In genomic region chr2:30115141-30115980, GRCh38 we compare ENCODE assay signal across 8 cellular contexts. TPM values are rescaled to one million over a fixed set of nuclear protein-coding genes. Genes with fewer than 3 reads are reported as not detected.
DNase-seq lines count a peak whose midpoint lies in the region; ATAC-seq, FAIRE-seq and TF ChIP-seq lines count a peak whose summit lies in the region.

No MANE protein-coding gene starts in this region.

- H3K4me2 ChIP-seq in GM23338 (no peak overlapping the region), HepG2 (ENCODE audit: low read depth, low read length) (peak overlapping the region; percentile 2; the same call in 1 of the 2 replicates)

- no peaks in the 10 kb centered on the region for H3F3A ChIP-seq in GM23338 (replicated peaks; ENCODE audit: low read depth)

- peak; percentile 94 for ATAC-seq in GM23338
- ATAC-seq in HepG2 = peak; percentile 88
- ATAC-seq in HG03095 (IDR thresholded peaks at IDR 0.05; ENCODE audit: unreplicated experiment) = no peak

- no peaks in the 10 kb centered on the region for H3K27me3 Mint-ChIP-seq in GM23338 (ENCODE audit: insufficient read depth, low read depth, poor library complexity)

- no peak overlapping the region for H3K4me3 Mint-ChIP-seq in GM23338

- H3K9me3 ChIP-seq in HepG2 (ENCODE audit: low read length) = no peaks in the 10 kb centered on the region

- H3K9me2 ChIP-seq in GM23338 (ENCODE audit: insufficient read depth) = no peaks in the 10 kb centered on the region

- CTCF ChIA-PET in HepG2 (lab: Yijun Ruan, JAX; ENCODE audit: low intra/inter-chr PET ratio, low total read pairs) = interaction anchor here (1.1 to 4.4 kb wide), 3 partner anchors 23 to 903 kb away, joined by 4 to 106 read pairs (median 6); no protein-coding TSS in a partner anchor

- intact Hi-C loops in HepG2 (cut with micrococcal nuclease; ENCODE audit: unreplicated experiment) = loop anchor here (1.0 to 5.0 kb wide), 3 partner anchors 24 to 192 kb away; no protein-coding TSS in a partner anchor

- peak overlapping the region; percentile 72 for H2AFZ ChIP-seq in GM23338
- H2AFZ ChIP-seq in HepG2 (ENCODE audit: low read length) = no peak overlapping the region

- POLR2A ChIA-PET in HepG2 (lab: Yijun Ruan, JAX) = no interaction called here

- H3K4me1 Mint-ChIP-seq in GM23338 = peaks cover 13% of the 10 kb centered on the region

- no peak overlapping the region for H3K27ac Mint-ChIP-seq in GM23338

- no peaks in the 10 kb centered on the region for H3K9me3 Mint-ChIP-seq in GM23338

- in situ Hi-C loops in HepG2 (cut with HindIII; ENCODE audit: extremely low pct_ligation_motif_present, low pct_unique_long_range_greater_than_20kb) = loop anchor here (5.0 kb wide), 1 partner anchor 33 kb away; no protein-coding TSS in a partner anchor

- H4K20me1 ChIP-seq in GM23338 (replicated peaks; ENCODE audit: insufficient read depth) (no peaks in the 10 kb centered on the region), HepG2 (ENCODE audit: insufficient read depth, low read length) (no peaks in the 10 kb centered on the region)

- H3K27ac ChIP-seq in C4-2B = no peak overlapping the region
- H3K27ac ChIP-seq in GM23338 (ENCODE audit: low read depth) = peak overlapping the region; percentile 46; the same call in 1 of the 2 replicates
- H3K27ac ChIP-seq in HepG2 (ENCODE audit: extremely low read length, insufficient read depth, low read length) = no peak overlapping the region

- H3K79me2 ChIP-seq in GM23338 (replicated peaks; ENCODE audit: insufficient read depth) (no peaks in the 10 kb centered on the region), HepG2 (ENCODE audit: insufficient read depth, low read length) (no peaks in the 10 kb centered on the region)

- 33% methylated on average over 19 of the region's 19 CpGs for WGBS in HepG2 (ENCODE audit: low lambda C conversion rate)

- H3K27me3 ChIP-seq in GM23338 (ENCODE audit: insufficient read depth) = no peaks in the 10 kb centered on the region
- peaks cover 0 to 14% of the 10 kb centered on the region in 2 experiments; a peak in 3 of 5 replicates for H3K27me3 ChIP-seq in HepG2 (ENCODE audit: control insufficient read depth in 1 of 2, insufficient read depth in 2 of 2, low read length in 2 of 2)

- DNase-seq in GM23338 (ENCODE audit: low spot score) (peak; percentile 90), NCI-H2227 treated with DMSO at 0.1 percent for 48 hours (lab: John Stamatoyannopoulos, UW) (peak; percentile 77), dedifferentiated amniotic fluid mesenchymal stem cell (ENCODE audit: extremely low spot score) (peak; percentile 83), HepG2 (ENCODE audit: low spot score) (peak; percentile 77)
- DNase-seq in activated CD4-positive, alpha-beta T cell treated with anti-CD3 and anti-CD28 coated beads for 4 hours = peak; percentile 27 to 57
- peak; percentile 54 to 66 for DNase-seq in stimulated activated CD4-positive, alpha-beta T cell treated with anti-CD3 and anti-CD28 coated beads, Interleukin-4, amount 100 ng/mL, for 48 hours (ENCODE audit: low read depth in 2 of 2)

- no peak for TF ChIP-seq POLR2A in HepG2 (IDR thresholded peaks at IDR 0.05; ENCODE audit: insufficient read depth in 1 of 2, low read depth in 2 of 2, low read length in 2 of 2)

- BruUV-seq in HepG2 (replicated peaks; lab: Mats Ljungman, UMichigan) = no TSS peak

- TF ChIP-seq RAD21 in HepG2 (CRISPR knock-in tag; IDR thresholded peaks at IDR 0.05) = peak; percentile 92

- TF ChIP-seq CTCF in C4-2B (conservative IDR thresholded peaks at IDR 0.05) = peak; percentile 91
- peak; percentile 90 to 97 for TF ChIP-seq CTCF in GM23338 (conservative IDR thresholded peaks at IDR 0.05; ENCODE audit: low read depth in 2 of 2)
- TF ChIP-seq CTCF in HepG2 (CRISPR knock-in tag; IDR thresholded peaks at IDR 0.05) = peak; percentile 97

- H3K36me3 Mint-ChIP-seq in GM23338 (ENCODE audit: low read depth) = no peaks in the 10 kb centered on the region

- FAIRE-seq in HepG2 (lab: Jason Lieb, UNC) = peak; percentile 90

- H3K4me1 ChIP-seq in GM23338 (ENCODE audit: insufficient read depth) (peaks cover 8% of the 10 kb centered on the region), HepG2 (ENCODE audit: insufficient read depth, low read length) (peaks cover 13% of the 10 kb centered on the region)

- no peak for TF ChIP-seq EP300 in HepG2 (IDR thresholded peaks at IDR 0.05; ENCODE audit: low read depth in 2 of 2, low read length in 2 of 2)
- TF ChIP-seq EP300 in HepG2 (CRISPR knock-in tag; IDR thresholded peaks at IDR 0.05; ENCODE audit: borderline replicate concordance) = no peak

- H3K36me3 ChIP-seq in GM23338 (ENCODE audit: insufficient read depth) (no peaks in the 10 kb centered on the region), HepG2 (replicated peaks in 1 of 2; ENCODE audit: control insufficient read depth in 1 of 2, insufficient read depth in 2 of 2, low read length in 2 of 2) (no peaks in the 10 kb centered on the region)

- no peak overlapping the region for H3K4me3 ChIP-seq in GM23338
- H3K4me3 ChIP-seq in HepG2 (replicated peaks in 1 of 3; ENCODE audit: insufficient read depth in 1 of 3, low read depth in 2 of 3, low read length in 3 of 3) = no peak overlapping the region

- no peak overlapping the region for H3K9ac ChIP-seq in HepG2 (ENCODE audit: insufficient read depth, low read depth, low read length)

TF ChIP-seq in GM23338, 12 proteins besides CTCF, POLR2A, EP300 and RAD21 (continues in another document):
- TF ChIP-seq ZNF114 (CRISPR knock-in tag; IDR thresholded peaks at IDR 0.05) = no peak
- no peak for TF ChIP-seq STAT1 (IDR thresholded peaks at IDR 0.05; ENCODE audit: unreplicated experiment)
- no peak for TF ChIP-seq ETS1 (IDR thresholded peaks at IDR 0.05)

TF ChIP-seq in HepG2, 621 proteins besides CTCF, POLR2A, EP300 and RAD21 (continues in another document):
- TF ChIP-seq SATB2 (CRISPR knock-in tag; IDR thresholded peaks at IDR 0.05) = no peak
- no peak for TF ChIP-seq HOXA9 (CRISPR knock-in tag; IDR thresholded peaks at IDR 0.05; ENCODE audit: borderline replicate concordance)
- no peak for TF ChIP-seq TBX2 (CRISPR knock-in tag; IDR thresholded peaks at IDR 0.05; ENCODE audit: borderline replicate concordance)
- peak; percentile 42 for TF ChIP-seq XRCC5 (optimal IDR thresholded peaks at IDR 0.05; ENCODE audit: low read length)
- TF ChIP-seq ZGPAT (CRISPR knock-in tag; IDR thresholded peaks at IDR 0.05) = no peak

RNA-seq across cellular contexts. Expression of gene YPEL5, which starts 31.4 kb away (rescaled TPM):
- total RNA-seq in GM23338 (2014; rRNA removed; shearing (Covaris generic)) = 26.6 and 31.1 TPM in 2 replicates
- polyA plus RNA-seq in GM23338 (2016; fragmentation: Nextera tagmentation; extraction: Ambion mirVana) (20.7 and 24.9 TPM in 2 replicates), HepG2 (2011; rRNA removed) (49.7 and 55.6 TPM in 2 replicates)
- total RNA-seq in HepG2 (2016; rRNA removed; fragmentation: Illumina TruSeq; extraction: Trizol) = 12.7 and 20.8 TPM in 2 replicates
- 3.1 and 4.2 TPM in 2 replicates for total RNA-seq in HepG2 (2016; cell fraction: cytosol; rRNA removed; fragmentation: Illumina TruSeq; extraction: Trizol; ENCODE audit: low read depth)
- 13.3 and 21.4 TPM in 2 replicates for total RNA-seq in HepG2 (2016; cell fraction: insoluble cytoplasmic fraction; rRNA removed; fragmentation: Illumina TruSeq; extraction: Trizol)
- total RNA-seq in HepG2 (2016; cell fraction: membrane; rRNA removed; fragmentation: Illumina TruSeq; extraction: Trizol) = 10.5 and 12.1 TPM in 2 replicates
- 14.3 and 15.3 TPM in 2 replicates for total RNA-seq in HepG2 (2016; cell fraction: nucleus; rRNA removed; fragmentation: Illumina TruSeq; extraction: Trizol)
- polyA plus RNA-seq in HepG2 (2011; cell fraction: cytosol; rRNA removed) = 28.5 and 45.1 TPM in 2 replicates
- 19.0 and 23.4 TPM in 2 replicates for polyA plus RNA-seq in HepG2 (2011; cell fraction: nucleus; rRNA removed)
- polyA plus RNA-seq in HepG2 (2012) = 47.3 and 48.5 TPM in 2 replicates
- polyA plus RNA-seq in HepG2 (2016; cell fraction: cytosol; fragmentation: Illumina TruSeq; extraction: Trizol; ENCODE audit: low read depth) = 3.6 and 4.4 TPM in 2 replicates
- 30.6 and 37.0 TPM in 2 replicates for polyA plus RNA-seq in HepG2 (2016; cell fraction: insoluble cytoplasmic fraction; fragmentation: Illumina TruSeq; extraction: Trizol; ENCODE audit: low read depth)
- polyA plus RNA-seq in HepG2 (2016; cell fraction: membrane; fragmentation: Illumina TruSeq; extraction: Trizol; ENCODE audit: low read depth) = 8.1 and 9.4 TPM in 2 replicates
- polyA plus RNA-seq in HepG2 (2016; cell fraction: nucleus; fragmentation: Illumina TruSeq; extraction: Trizol; ENCODE audit: insufficient read depth, low read depth) = 16.6 and 19.4 TPM in 2 replicates
- polyA minus RNA-seq in HepG2 (2011; rRNA and poly(A)+ RNA removed; ENCODE audit: low replicate concordance) = 8.5 and 44.5 TPM in 2 replicates
- 24.6 and 35.0 TPM in 2 replicates for polyA minus RNA-seq in HepG2 (2011; cell fraction: cytosol; rRNA and poly(A)+ RNA removed)
- polyA minus RNA-seq in HepG2 (2011; cell fraction: nucleus; rRNA and poly(A)+ RNA removed) = 38.5 and 44.5 TPM in 2 replicates
